ENCODE assay signal across 8 cellular contexts in the genomic region with DNA sequence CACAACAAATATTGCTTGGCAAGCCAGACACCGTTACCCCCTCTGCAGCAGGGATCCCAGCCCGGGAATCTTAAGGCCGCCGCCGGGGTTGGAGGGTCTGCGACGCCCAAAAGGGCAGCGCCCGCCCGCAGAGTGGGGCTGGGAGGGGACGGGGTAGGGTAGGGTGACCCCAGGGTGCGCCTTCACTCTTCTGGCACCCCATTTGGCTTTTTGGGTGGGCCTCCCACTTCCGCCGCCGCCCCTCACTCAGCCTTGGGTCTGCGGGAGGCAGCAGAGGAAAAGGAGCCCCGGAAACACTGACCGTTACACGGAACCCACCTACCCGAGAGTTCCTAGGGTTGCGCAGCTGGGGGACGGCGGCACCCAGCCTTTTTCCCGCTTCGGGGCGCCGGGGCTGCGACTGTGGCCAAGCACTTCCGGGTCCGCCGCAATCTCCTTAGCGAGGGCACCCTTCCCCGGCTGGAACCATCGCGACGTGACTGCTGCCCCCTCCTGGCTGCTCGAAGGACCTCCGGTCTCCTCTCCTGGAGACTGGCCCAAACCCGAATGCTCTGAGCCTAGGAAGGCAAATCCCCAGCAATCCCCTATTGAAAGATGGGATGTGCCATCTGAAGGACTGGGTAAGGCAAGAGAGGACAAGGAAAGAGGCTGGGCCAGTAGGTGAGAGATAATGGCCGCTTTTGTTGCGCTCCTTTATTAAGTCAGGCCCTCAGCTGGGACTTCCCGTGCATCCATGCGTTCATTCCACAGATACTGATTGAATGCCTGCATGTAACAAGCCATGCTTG. TPM values are rescaled to one million over a fixed set of nuclear protein-coding genes. Genes with fewer than 3 reads are reported as not detected.
DNase-seq lines count a peak whose midpoint lies in the region; ATAC-seq and TF ChIP-seq lines count a peak whose summit lies in the region.

A gene (minus strand): TSS at position 404 of the 788 bp plus-strand sequence. CDS start 1,447 bp downstream, outside the sequence.

- H3K27me3 ChIP-seq in kidney epithelial cell (ENCODE audit: control insufficient read depth, insufficient read depth, low read length), result no peaks in the 10 kb centered on the region

- H3K36me3 ChIP-seq in kidney epithelial cell (ENCODE audit: control insufficient read depth, insufficient read depth, low read length), result no peaks in the 10 kb centered on the region

- H3K4me3 ChIP-seq in kidney epithelial cell (ENCODE audit: low read depth, low read length), result peak within 1 kb of the TSS; percentile 98

- DNase-seq in AML-193 (lab: John Stamatoyannopoulos, UW) (peak; percentile 89), NCI-H446 treated with DMSO at 0.1 percent for 48 hours (lab: John Stamatoyannopoulos, UW) (peak; percentile 81), cerebellar cortex (ENCODE audit: low spot score) (peak; percentile 87), kidney epithelial cell (ENCODE audit: low read depth) (no peak)
- peak; percentile 89 to 92 for DNase-seq in stimulated activated CD4-positive, alpha-beta T cell treated with anti-CD3 and anti-CD28 coated beads, Interleukin-15, amount 100 ng/mL, for 48 hours (ENCODE audit: low read depth in 2 of 2)

- TF ChIP-seq CTCF in kidney epithelial cell (IDR thresholded peaks at IDR 0.05; ENCODE audit: insufficient read depth, low read length, poor library complexity, severe bottlenecking), result peak; percentile 89

- ATAC-seq in GM19035 (IDR thresholded peaks at IDR 0.05; ENCODE audit: unreplicated experiment) (peak; percentile 100), HG03354 (IDR thresholded peaks at IDR 0.05; ENCODE audit: poor library complexity, severe bottlenecking, unreplicated experiment) (peak; percentile 100)
- peak; percentile 99 for ATAC-seq in activated CD4-positive, CD25-positive, alpha-beta regulatory T cell treated with anti-CD3 and anti-CD28 coated beads, Interleukin-2, amount 50 U/mL, for 24 hours

RNA-seq across cellular contexts. Expression of the gene that starts here (rescaled TPM):
- 28.0 and 33.1 TPM in 2 replicates for total RNA-seq in kidney epithelial cell
